Comparison of ENCODE assay signal across 1 cellular context in genomic region chr17:47252209-47252608, GRCh38.
TF ChIP-seq lines count a peak whose summit lies in the region.

No MANE protein-coding gene starts in this region.

TF ChIP-seq in HepG2, 621 proteins besides CTCF, POLR2A, EP300 and RAD21 (continued from another document and continues in another):
- TF ChIP-seq TFDP1 (CRISPR knock-in tag; IDR thresholded peaks at IDR 0.05; ENCODE audit: borderline replicate concordance), result no peak
- TF ChIP-seq RFX3 (CRISPR knock-in tag; IDR thresholded peaks at IDR 0.05), result no peak
- no peak for TF ChIP-seq ZNF180 (CRISPR knock-in tag; IDR thresholded peaks at IDR 0.05; ENCODE audit: borderline replicate concordance, low read depth)
- no peak for TF ChIP-seq ZSCAN22 (CRISPR knock-in tag; IDR thresholded peaks at IDR 0.05)
- no peak for TF ChIP-seq MTF1 (CRISPR knock-in tag; IDR thresholded peaks at IDR 0.05)
- no peak for TF ChIP-seq NFE2L2 (IDR thresholded peaks at IDR 0.05; ENCODE audit: low read length)
- TF ChIP-seq SCMH1 (CRISPR knock-in tag; IDR thresholded peaks at IDR 0.05; ENCODE audit: borderline replicate concordance), result no peak
- TF ChIP-seq CBX2 (IDR thresholded peaks at IDR 0.05; ENCODE audit: low read depth, low read length), result no peak
- TF ChIP-seq CBX2 (CRISPR knock-in tag; IDR thresholded peaks at IDR 0.05; ENCODE audit: low read depth), result no peak
- no peak for TF ChIP-seq ZNF329 (CRISPR knock-in tag; IDR thresholded peaks at IDR 0.05; ENCODE audit: low read depth)
- TF ChIP-seq MBNL3 (CRISPR knock-in tag; conservative IDR thresholded peaks at IDR 0.05), result no peak
- TF ChIP-seq ZNF749 (CRISPR knock-in tag; IDR thresholded peaks at IDR 0.05; ENCODE audit: borderline replicate concordance), result no peak
- TF ChIP-seq ZNF556 (CRISPR knock-in tag; IDR thresholded peaks at IDR 0.05; ENCODE audit: borderline replicate concordance), result no peak
- 0 out of 2 replicates have a peak, but pooled peaks have one; percentile 26 for TF ChIP-seq MIER3 (CRISPR knock-in tag; IDR thresholded peaks at IDR 0.05; ENCODE audit: borderline replicate concordance)
- TF ChIP-seq E2F1 (CRISPR knock-in tag; IDR thresholded peaks at IDR 0.05), result no peak
- no peak for TF ChIP-seq HMGA1 (CRISPR knock-in tag; conservative IDR thresholded peaks at IDR 0.05)
- no peak for TF ChIP-seq ZNF263 (CRISPR knock-in tag; IDR thresholded peaks at IDR 0.05)
- TF ChIP-seq ZNF337 (CRISPR knock-in tag; IDR thresholded peaks at IDR 0.05; ENCODE audit: borderline replicate concordance, low read depth), result no peak
- TF ChIP-seq, protein P1, sequence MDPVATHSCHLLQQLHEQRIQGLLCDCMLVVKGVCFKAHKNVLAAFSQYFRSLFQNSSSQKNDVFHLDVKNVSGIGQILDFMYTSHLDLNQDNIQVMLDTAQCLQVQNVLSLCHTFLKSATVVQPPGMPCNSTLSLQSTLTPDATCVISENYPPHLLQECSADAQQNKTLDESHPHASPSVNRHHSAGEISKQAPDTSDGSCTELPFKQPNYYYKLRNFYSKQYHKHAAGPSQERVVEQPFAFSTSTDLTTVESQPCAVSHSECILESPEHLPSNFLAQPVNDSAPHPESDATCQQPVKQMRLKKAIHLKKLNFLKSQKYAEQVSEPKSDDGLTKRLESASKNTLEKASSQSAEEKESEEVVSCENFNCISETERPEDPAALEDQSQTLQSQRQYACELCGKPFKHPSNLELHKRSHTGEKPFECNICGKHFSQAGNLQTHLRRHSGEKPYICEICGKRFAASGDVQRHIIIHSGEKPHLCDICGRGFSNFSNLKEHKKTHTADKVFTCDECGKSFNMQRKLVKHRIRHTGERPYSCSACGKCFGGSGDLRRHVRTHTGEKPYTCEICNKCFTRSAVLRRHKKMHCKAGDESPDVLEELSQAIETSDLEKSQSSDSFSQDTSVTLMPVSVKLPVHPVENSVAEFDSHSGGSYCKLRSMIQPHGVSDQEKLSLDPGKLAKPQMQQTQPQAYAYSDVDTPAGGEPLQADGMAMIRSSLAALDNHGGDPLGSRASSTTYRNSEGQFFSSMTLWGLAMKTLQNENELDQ (CRISPR knock-in tag; IDR thresholded peaks at IDR 0.05; ENCODE audit: borderline replicate concordance), result no peak
- no peak for TF ChIP-seq JUND (CRISPR knock-in tag; IDR thresholded peaks at IDR 0.05)
- no peak for TF ChIP-seq RBFOX2 (IDR thresholded peaks at IDR 0.05; ENCODE audit: low read depth, low read length)
- TF ChIP-seq SRF (IDR thresholded peaks at IDR 0.05; ENCODE audit: low read depth, low read length), result no peak
- TF ChIP-seq, protein P2, sequence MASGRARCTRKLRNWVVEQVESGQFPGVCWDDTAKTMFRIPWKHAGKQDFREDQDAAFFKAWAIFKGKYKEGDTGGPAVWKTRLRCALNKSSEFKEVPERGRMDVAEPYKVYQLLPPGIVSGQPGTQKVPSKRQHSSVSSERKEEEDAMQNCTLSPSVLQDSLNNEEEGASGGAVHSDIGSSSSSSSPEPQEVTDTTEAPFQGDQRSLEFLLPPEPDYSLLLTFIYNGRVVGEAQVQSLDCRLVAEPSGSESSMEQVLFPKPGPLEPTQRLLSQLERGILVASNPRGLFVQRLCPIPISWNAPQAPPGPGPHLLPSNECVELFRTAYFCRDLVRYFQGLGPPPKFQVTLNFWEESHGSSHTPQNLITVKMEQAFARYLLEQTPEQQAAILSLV (CRISPR knock-in tag; IDR thresholded peaks at IDR 0.05; ENCODE audit: borderline replicate concordance), result no peak
- no peak for TF ChIP-seq SRSF4 (IDR thresholded peaks at IDR 0.05; ENCODE audit: low read depth, low read length, poor library complexity, severe bottlenecking)
- no peak for TF ChIP-seq ZNF703 (CRISPR knock-in tag; IDR thresholded peaks at IDR 0.05; ENCODE audit: borderline replicate concordance)
- TF ChIP-seq ZNF563 (CRISPR knock-in tag; IDR thresholded peaks at IDR 0.05), result no peak
- no peak for TF ChIP-seq ZFP36 (IDR thresholded peaks at IDR 0.05; ENCODE audit: borderline replicate concordance, low read depth, low read length, partially characterized antibody)
- no peak for TF ChIP-seq CREB1 (IDR thresholded peaks at IDR 0.05)
- TF ChIP-seq CREB1 (CRISPR knock-in tag; IDR thresholded peaks at IDR 0.05), result no peak
- TF ChIP-seq ZNF687 (CRISPR knock-in tag; IDR thresholded peaks at IDR 0.05), result no peak
- TF ChIP-seq ZNF33B (CRISPR knock-in tag; IDR thresholded peaks at IDR 0.05), result no peak
- no peak for TF ChIP-seq DMAP1 (CRISPR knock-in tag; IDR thresholded peaks at IDR 0.05)
- TF ChIP-seq KDM5B (CRISPR knock-in tag; IDR thresholded peaks at IDR 0.05; ENCODE audit: borderline replicate concordance), result no peak
- TF ChIP-seq ZMYM3 (CRISPR knock-in tag; IDR thresholded peaks at IDR 0.05), result no peak
- no peak for TF ChIP-seq ZNF253 (CRISPR knock-in tag; IDR thresholded peaks at IDR 0.05; ENCODE audit: borderline replicate concordance)
- TF ChIP-seq MED1 (CRISPR knock-in tag; IDR thresholded peaks at IDR 0.05), result no peak
- TF ChIP-seq EHMT2 (IDR thresholded peaks at IDR 0.05; ENCODE audit: borderline replicate concordance, low read depth, low read length), result no peak
- TF ChIP-seq ZNF34 (CRISPR knock-in tag; IDR thresholded peaks at IDR 0.05; ENCODE audit: borderline replicate concordance), result no peak
- TF ChIP-seq ZNF777 (CRISPR knock-in tag; IDR thresholded peaks at IDR 0.05), result no peak
- TF ChIP-seq, protein P3, sequence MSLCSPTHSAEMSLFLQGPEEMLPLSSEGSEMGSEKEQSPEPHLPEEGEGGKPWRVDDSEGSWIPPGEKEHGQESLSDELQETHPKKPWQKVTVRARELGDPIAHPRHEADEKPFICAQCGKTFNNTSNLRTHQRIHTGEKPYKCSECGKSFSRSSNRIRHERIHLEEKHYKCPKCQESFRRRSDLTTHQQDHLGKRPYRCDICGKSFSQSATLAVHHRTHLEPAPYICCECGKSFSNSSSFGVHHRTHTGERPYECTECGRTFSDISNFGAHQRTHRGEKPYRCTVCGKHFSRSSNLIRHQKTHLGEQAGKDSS (CRISPR knock-in tag; IDR thresholded peaks at IDR 0.05; ENCODE audit: borderline replicate concordance, low read depth), result no peak
- no peak for TF ChIP-seq ELF4 (CRISPR knock-in tag; IDR thresholded peaks at IDR 0.05; ENCODE audit: borderline replicate concordance)
- no peak for TF ChIP-seq EEA1 (CRISPR knock-in tag; IDR thresholded peaks at IDR 0.05; ENCODE audit: borderline replicate concordance)
- TF ChIP-seq, protein P4, sequence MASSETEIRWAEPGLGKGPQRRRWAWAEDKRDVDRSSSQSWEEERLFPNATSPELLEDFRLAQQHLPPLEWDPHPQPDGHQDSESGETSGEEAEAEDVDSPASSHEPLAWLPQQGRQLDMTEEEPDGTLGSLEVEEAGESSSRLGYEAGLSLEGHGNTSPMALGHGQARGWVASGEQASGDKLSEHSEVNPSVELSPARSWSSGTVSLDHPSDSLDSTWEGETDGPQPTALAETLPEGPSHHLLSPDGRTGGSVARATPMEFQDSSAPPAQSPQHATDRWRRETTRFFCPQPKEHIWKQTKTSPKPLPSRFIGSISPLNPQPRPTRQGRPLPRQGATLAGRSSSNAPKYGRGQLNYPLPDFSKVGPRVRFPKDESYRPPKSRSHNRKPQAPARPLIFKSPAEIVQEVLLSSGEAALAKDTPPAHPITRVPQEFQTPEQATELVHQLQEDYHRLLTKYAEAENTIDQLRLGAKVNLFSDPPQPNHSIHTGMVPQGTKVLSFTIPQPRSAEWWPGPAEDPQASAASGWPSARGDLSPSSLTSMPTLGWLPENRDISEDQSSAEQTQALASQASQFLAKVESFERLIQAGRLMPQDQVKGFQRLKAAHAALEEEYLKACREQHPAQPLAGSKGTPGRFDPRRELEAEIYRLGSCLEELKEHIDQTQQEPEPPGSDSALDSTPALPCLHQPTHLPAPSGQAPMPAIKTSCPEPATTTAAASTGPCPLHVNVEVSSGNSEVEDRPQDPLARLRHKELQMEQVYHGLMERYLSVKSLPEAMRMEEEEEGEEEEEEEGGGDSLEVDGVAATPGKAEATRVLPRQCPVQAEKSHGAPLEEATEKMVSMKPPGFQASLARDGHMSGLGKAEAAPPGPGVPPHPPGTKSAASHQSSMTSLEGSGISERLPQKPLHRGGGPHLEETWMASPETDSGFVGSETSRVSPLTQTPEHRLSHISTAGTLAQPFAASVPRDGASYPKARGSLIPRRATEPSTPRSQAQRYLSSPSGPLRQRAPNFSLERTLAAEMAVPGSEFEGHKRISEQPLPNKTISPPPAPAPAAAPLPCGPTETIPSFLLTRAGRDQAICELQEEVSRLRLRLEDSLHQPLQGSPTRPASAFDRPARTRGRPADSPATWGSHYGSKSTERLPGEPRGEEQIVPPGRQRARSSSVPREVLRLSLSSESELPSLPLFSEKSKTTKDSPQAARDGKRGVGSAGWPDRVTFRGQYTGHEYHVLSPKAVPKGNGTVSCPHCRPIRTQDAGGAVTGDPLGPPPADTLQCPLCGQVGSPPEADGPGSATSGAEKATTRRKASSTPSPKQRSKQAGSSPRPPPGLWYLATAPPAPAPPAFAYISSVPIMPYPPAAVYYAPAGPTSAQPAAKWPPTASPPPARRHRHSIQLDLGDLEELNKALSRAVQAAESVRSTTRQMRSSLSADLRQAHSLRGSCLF (CRISPR knock-in tag; IDR thresholded peaks at IDR 0.05; ENCODE audit: borderline replicate concordance), result no peak
- TF ChIP-seq ZNF292 (CRISPR knock-in tag; IDR thresholded peaks at IDR 0.05; ENCODE audit: borderline replicate concordance, low read depth), result peak; percentile 71; the same call in 1 of the 2 replicates
- TF ChIP-seq ZNF260 (CRISPR knock-in tag; IDR thresholded peaks at IDR 0.05; ENCODE audit: borderline replicate concordance, low read depth), result no peak
- no peak for TF ChIP-seq ZNF546 (CRISPR knock-in tag; conservative IDR thresholded peaks at IDR 0.05)
- TF ChIP-seq ZNF576 (CRISPR knock-in tag; IDR thresholded peaks at IDR 0.05), result no peak
- TF ChIP-seq JARID2 (CRISPR knock-in tag; IDR thresholded peaks at IDR 0.05; ENCODE audit: insufficient replicate concordance), result peak; percentile 53
- TF ChIP-seq ZNF446 (CRISPR knock-in tag; IDR thresholded peaks at IDR 0.05), result no peak
- no peak for TF ChIP-seq ZFP62 (CRISPR knock-in tag; IDR thresholded peaks at IDR 0.05)
- TF ChIP-seq ZNF773 (CRISPR knock-in tag; IDR thresholded peaks at IDR 0.05; ENCODE audit: borderline replicate concordance), result no peak
- no peak for TF ChIP-seq REXO4 (CRISPR knock-in tag; IDR thresholded peaks at IDR 0.05; ENCODE audit: borderline replicate concordance)
- TF ChIP-seq ZBTB21 (CRISPR knock-in tag; IDR thresholded peaks at IDR 0.05), result no peak
- no peak for TF ChIP-seq GABPA (IDR thresholded peaks at IDR 0.05; ENCODE audit: low read depth, low read length)
- no peak for TF ChIP-seq GABPA (CRISPR knock-in tag; IDR thresholded peaks at IDR 0.05; ENCODE audit: low read depth)
- TF ChIP-seq SP140L (CRISPR knock-in tag; IDR thresholded peaks at IDR 0.05; ENCODE audit: borderline replicate concordance), result no peak
- TF ChIP-seq ZNF607 (CRISPR knock-in tag; IDR thresholded peaks at IDR 0.05; ENCODE audit: borderline replicate concordance), result no peak
- TF ChIP-seq GATAD1 (CRISPR knock-in tag; IDR thresholded peaks at IDR 0.05), result peak; percentile 32; the same call in 1 of the 2 replicates
- no peak for TF ChIP-seq ZBTB1 (CRISPR knock-in tag; IDR thresholded peaks at IDR 0.05; ENCODE audit: borderline replicate concordance)
- no peak for TF ChIP-seq ZNF317 (CRISPR knock-in tag; IDR thresholded peaks at IDR 0.05)
- TF ChIP-seq ATF7 (IDR thresholded peaks at IDR 0.05), result no peak
- TF ChIP-seq ATF7 (CRISPR knock-in tag; IDR thresholded peaks at IDR 0.05), result no peak
